Comparison of ENCODE assay signal across 12 cellular contexts in genomic region chr9:35510366-35510744, GRCh38. TPM values are rescaled to one million over a fixed set of nuclear protein-coding genes. Genes with fewer than 3 reads are reported as not detected.
DNase-seq lines count a peak whose midpoint lies in the region; ATAC-seq, FAIRE-seq and TF ChIP-seq lines count a peak whose summit lies in the region.
"Had no signal": no experiment of that assay in that cellular context is flagged by ENCODE, and none has a peak within 500 bp of the region (broad histone marks: within the 10 kb centered on the region; RNA-seq: fewer than 3 reads in every experiment).

No MANE protein-coding gene starts in this region.

- H3K4me3 ChIP-seq in Caco-2 (ENCODE audit: low read depth, low read length) (no peak overlapping the region), astrocyte (ENCODE audit: insufficient read depth, low read depth, low read length) (peak overlapping the region; percentile 22), left lung (no peak overlapping the region), skeletal muscle satellite cell (ENCODE audit: low read length) (peak overlapping the region; percentile 42)

- no TSS peak for BruUV-seq in Caco-2 (replicated peaks; lab: Mats Ljungman, UMichigan)

- H3K4me3 Mint-ChIP-seq in Caco-2 (ENCODE audit: unreplicated experiment) (no peak overlapping the region), astrocyte (ENCODE audit: unreplicated experiment) (no peak overlapping the region)
- no peak overlapping the region for H3K4me3 Mint-ChIP-seq in stimulated activated naive B cell treated with anti-CD40 and anti-IgM and Interleukin-4, amounts not matched to agents 10 μg/mL and 1 μg/mL and 100 μg/mL, for 72 hours

- H3K27me3 ChIP-seq in Caco-2 (replicated peaks; ENCODE audit: control insufficient read depth, insufficient read depth, low read length) (no peaks in the 10 kb centered on the region), astrocyte (ENCODE audit: insufficient read depth, low read length) (no peaks in the 10 kb centered on the region), left lung (no peaks in the 10 kb centered on the region), skeletal muscle satellite cell (ENCODE audit: control insufficient read depth, insufficient read depth, low read length) (no peaks in the 10 kb centered on the region)
- H3K27me3 ChIP-seq: neutrophil had no signal

- intact Hi-C loops in Caco-2 (cut with micrococcal nuclease; ENCODE audit: unreplicated experiment) (no loop called here), left lung (cut with DNase I) (no loop called here)

- H3K36me3 Mint-ChIP-seq in Caco-2 (ENCODE audit: insufficient read depth, unreplicated experiment) (no peaks in the 10 kb centered on the region), astrocyte (ENCODE audit: low read depth, unreplicated experiment) (peaks cover 18% of the 10 kb centered on the region)
- no peaks in the 10 kb centered on the region for H3K36me3 Mint-ChIP-seq in stimulated activated naive B cell treated with anti-CD40 and anti-IgM and Interleukin-4, amounts not matched to agents 10 μg/mL and 1 μg/mL and 100 μg/mL, for 72 hours

- H3K27me3 Mint-ChIP-seq in Caco-2 (ENCODE audit: insufficient read depth, unreplicated experiment): no peaks in the 10 kb centered on the region
- no peaks in the 10 kb centered on the region for H3K27me3 Mint-ChIP-seq in astrocyte (ENCODE audit: low read depth, unreplicated experiment)
- H3K27me3 Mint-ChIP-seq in stimulated activated naive B cell treated with anti-CD40 and anti-IgM and Interleukin-4, amounts not matched to agents 10 μg/mL and 1 μg/mL and 100 μg/mL, for 72 hours: peaks cover 4 to 9% of the 10 kb centered on the region in 2 donors

- POLR2A ChIA-PET in Caco-2 (lab: Charles Lee): interaction anchor here (1.0 to 1.3 kb wide), 5 partner anchors 10 to 154 kb away, joined by 4 to 8 read pairs (median 5); partner anchors contain the start of genes ARHGEF39, CCDC107, RMRP and RUSC2

- H3K9ac ChIP-seq in astrocyte (ENCODE audit: low read length): peak overlapping the region; percentile 41
- H3K9ac ChIP-seq in skeletal muscle satellite cell (ENCODE audit: low read depth, low read length): peak overlapping the region; percentile 56

- peaks cover 27% of the 10 kb centered on the region for H3K4me1 Mint-ChIP-seq in Caco-2 (ENCODE audit: low read depth, unreplicated experiment)
- peaks cover 48% of the 10 kb centered on the region for H3K4me1 Mint-ChIP-seq in astrocyte (ENCODE audit: low read depth, unreplicated experiment)
- H3K4me1 Mint-ChIP-seq in stimulated activated naive B cell treated with anti-CD40 and anti-IgM and Interleukin-4, amounts not matched to agents 10 μg/mL and 1 μg/mL and 100 μg/mL, for 72 hours: peaks cover 5 to 7% of the 10 kb centered on the region in 2 donors

- H3K27ac ChIP-seq in astrocyte (ENCODE audit: low read depth, low read length) (peak overlapping the region; percentile 84), left lung (peak overlapping the region; percentile 65 to 86)
- H3K27ac ChIP-seq: neutrophil had no signal

- H3K79me2 ChIP-seq in astrocyte (ENCODE audit: insufficient read depth, low read length): peaks cover 77% of the 10 kb centered on the region

- CTCF ChIA-PET in Caco-2 (lab: Charles Lee): interaction anchor here (0.8 to 2.6 kb wide), 12 partner anchors 9 to 438 kb away, joined by 3 to 43 read pairs (median 5); partner anchors contain the start of genes RUSC2 and VCP

- FAIRE-seq in astrocyte (lab: Jason Lieb, UNC): peak; percentile 50

- H3K4me2 ChIP-seq in astrocyte (ENCODE audit: low read length) (peak overlapping the region; percentile 74), skeletal muscle satellite cell (ENCODE audit: low read length) (peak overlapping the region; percentile 50)

- H3K9me3 ChIP-seq in Caco-2 (no peaks in the 10 kb centered on the region), astrocyte (ENCODE audit: insufficient read depth, low read depth, low read length) (no peaks in the 10 kb centered on the region), left lung (no peaks in the 10 kb centered on the region), skeletal muscle satellite cell (replicated peaks; ENCODE audit: low read length) (peaks cover 3% of the 10 kb centered on the region)
- H3K9me3 ChIP-seq: neutrophil had no signal

- H3K9me3 Mint-ChIP-seq in Caco-2 (ENCODE audit: unreplicated experiment) (no peaks in the 10 kb centered on the region), astrocyte (ENCODE audit: unreplicated experiment) (no peaks in the 10 kb centered on the region)
- no peaks in the 10 kb centered on the region for H3K9me3 Mint-ChIP-seq in stimulated activated naive B cell treated with anti-CD40 and anti-IgM and Interleukin-4, amounts not matched to agents 10 μg/mL and 1 μg/mL and 100 μg/mL, for 72 hours

- no peak for DNase-seq in Caco-2
- no peak for DNase-seq in astrocyte (ENCODE audit: low read depth)
- no peak for DNase-seq in left lung
- DNase-seq in stimulated activated naive B cell treated with anti-CD40 and anti-IgM and Interleukin-4, amounts not matched to agents 10 μg/mL and 1 μg/mL and 100 μg/mL, for 72 hours: no peak
- no peak for DNase-seq in occipital lobe (lab: John Stamatoyannopoulos, UW)
- no peak for DNase-seq in COR-L47 (lab: John Stamatoyannopoulos, UW)
- DNase-seq: activated CD8-positive, alpha-beta memory T cell treated with anti-CD3 and anti-CD28 coated beads, Interleukin-2, amount 50 U/mL, for 4 hours; DMS79 treated with DMSO at 0.1 percent for 48 hours; KG1 had no signal

- H3K36me3 ChIP-seq in Caco-2 (ENCODE audit: control insufficient read depth, insufficient read depth, low read length) (no peaks in the 10 kb centered on the region), astrocyte (ENCODE audit: insufficient read depth, low read length) (peaks cover 7% of the 10 kb centered on the region), left lung (no peaks in the 10 kb centered on the region), skeletal muscle satellite cell (ENCODE audit: insufficient read depth, low read length) (peaks cover 22% of the 10 kb centered on the region)
- H3K36me3 ChIP-seq: neutrophil had no signal

- TF ChIP-seq CTCF in Caco-2 (IDR thresholded peaks at IDR 0.05; ENCODE audit: insufficient read depth in 1 of 2, low read depth in 1 of 2, low read length in 1 of 2, severe bottlenecking in 1 of 2, unreplicated experiment in 1 of 2) (no peak), astrocyte (IDR thresholded peaks at IDR 0.05; ENCODE audit: insufficient read depth, low read depth, low read length) (no peak), left lung (IDR thresholded peaks at IDR 0.05) (no peak)

- H2AFZ ChIP-seq in astrocyte (ENCODE audit: low read depth, low read length): no peak overlapping the region

- H4K20me1 ChIP-seq in astrocyte (ENCODE audit: insufficient read depth, low read length): no peaks in the 10 kb centered on the region

- ATAC-seq in left lung (peak; percentile 8), HG03095 (IDR thresholded peaks at IDR 0.05; ENCODE audit: unreplicated experiment) (no peak)
- ATAC-seq in stimulated activated naive B cell treated with anti-CD40 and anti-IgM and Interleukin-4, amounts not matched to agents 10 μg/mL and 1 μg/mL and 100 μg/mL, for 72 hours (replicated peaks): no peak

- H3K27ac Mint-ChIP-seq in Caco-2 (ENCODE audit: unreplicated experiment) (peak overlapping the region; percentile 88), astrocyte (ENCODE audit: unreplicated experiment) (peak overlapping the region; percentile 92)
- no peak overlapping the region for H3K27ac Mint-ChIP-seq in stimulated activated naive B cell treated with anti-CD40 and anti-IgM and Interleukin-4, amounts not matched to agents 10 μg/mL and 1 μg/mL and 100 μg/mL, for 72 hours

- H3K4me1 ChIP-seq in Caco-2: peaks cover 32% of the 10 kb centered on the region
- H3K4me1 ChIP-seq in astrocyte (ENCODE audit: insufficient read depth, low read length): peaks cover 30% of the 10 kb centered on the region
- H3K4me1 ChIP-seq in left lung: peaks cover 16 to 19% of the 10 kb centered on the region in 2 donors
- H3K4me1 ChIP-seq in skeletal muscle satellite cell (ENCODE audit: control insufficient read depth, insufficient read depth, low read length): peaks cover 61% of the 10 kb centered on the region

RNA-seq across cellular contexts. Expression of gene RUSC2, which starts 20.4 kb away (rescaled TPM):
- total RNA-seq in Caco-2 (2022) (13.0 and 13.5 TPM in 2 replicates), astrocyte (63.8 and 67.4 TPM in 2 replicates), left lung (10 to 100 TPM; 28.2 to 32.2 TPM), occipital lobe (51.2 TPM)
- 19.5 and 22.5 TPM in 2 replicates for total RNA-seq in skeletal muscle satellite cell (2012; rRNA removed)

Comparison
In these comparisons a context has a peak if more than half of its experiments do, and no peak if none do; other contexts are left out.
1. H3K4me3 ChIP-seq: peak in astrocyte (single experiment) and skeletal muscle satellite cell (single experiment); none in Caco-2 (single experiment) and left lung (0 of 2).